In the genomic region with DNA sequence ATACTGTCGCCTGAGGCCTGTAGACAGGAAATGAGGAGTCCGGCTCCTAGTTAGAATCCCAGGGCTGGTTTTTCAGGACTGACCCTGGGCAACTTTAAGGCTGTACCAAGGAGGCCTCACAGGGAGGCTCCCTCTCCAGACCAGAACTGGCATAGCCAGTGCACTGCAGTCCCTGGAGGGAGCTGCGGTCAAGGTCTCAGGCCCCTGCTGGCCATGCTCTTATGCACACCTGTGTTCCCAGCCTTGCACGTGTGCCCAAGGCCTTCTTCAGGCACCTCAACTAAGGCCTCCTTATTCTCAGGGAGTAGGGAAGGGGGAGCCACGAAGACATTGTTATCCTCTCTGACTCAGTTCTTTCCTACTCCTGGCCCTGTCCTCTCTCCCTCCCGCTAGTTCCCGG, we compare ENCODE assay signal across 1 cellular context.
TF ChIP-seq lines count a peak whose summit lies in the region.

No MANE protein-coding gene starts in this region.

TF ChIP-seq in HCT116, 20 proteins besides CTCF, POLR2A, EP300 and RAD21 (continued from another document):
- TF ChIP-seq SRF (IDR thresholded peaks at IDR 0.05; ENCODE audit: low read depth) (no peak), EZH2phosphoT487 (IDR thresholded peaks at IDR 0.05; ENCODE audit: borderline replicate concordance) (no peak), EGR1 (IDR thresholded peaks at IDR 0.05; ENCODE audit: low read depth) (no peak), JUND (IDR thresholded peaks at IDR 0.05) (no peak), SIN3A (IDR thresholded peaks at IDR 0.05; ENCODE audit: low read depth) (no peak), ELF1 (IDR thresholded peaks at IDR 0.05; ENCODE audit: borderline replicate concordance, low read depth) (no peak)
- TF ChIP-seq, protein P1, sequence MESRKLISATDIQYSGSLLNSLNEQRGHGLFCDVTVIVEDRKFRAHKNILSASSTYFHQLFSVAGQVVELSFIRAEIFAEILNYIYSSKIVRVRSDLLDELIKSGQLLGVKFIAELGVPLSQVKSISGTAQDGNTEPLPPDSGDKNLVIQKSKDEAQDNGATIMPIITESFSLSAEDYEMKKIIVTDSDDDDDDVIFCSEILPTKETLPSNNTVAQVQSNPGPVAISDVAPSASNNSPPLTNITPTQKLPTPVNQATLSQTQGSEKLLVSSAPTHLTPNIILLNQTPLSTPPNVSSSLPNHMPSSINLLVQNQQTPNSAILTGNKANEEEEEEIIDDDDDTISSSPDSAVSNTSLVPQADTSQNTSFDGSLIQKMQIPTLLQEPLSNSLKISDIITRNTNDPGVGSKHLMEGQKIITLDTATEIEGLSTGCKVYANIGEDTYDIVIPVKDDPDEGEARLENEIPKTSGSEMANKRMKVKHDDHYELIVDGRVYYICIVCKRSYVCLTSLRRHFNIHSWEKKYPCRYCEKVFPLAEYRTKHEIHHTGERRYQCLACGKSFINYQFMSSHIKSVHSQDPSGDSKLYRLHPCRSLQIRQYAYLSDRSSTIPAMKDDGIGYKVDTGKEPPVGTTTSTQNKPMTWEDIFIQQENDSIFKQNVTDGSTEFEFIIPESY (IDR thresholded peaks at IDR 0.05; ENCODE audit: extremely low read depth, insufficient replicate concordance, low read length) = no peak
